8 cellular contexts compared by ENCODE assay signal in the genomic region with DNA sequence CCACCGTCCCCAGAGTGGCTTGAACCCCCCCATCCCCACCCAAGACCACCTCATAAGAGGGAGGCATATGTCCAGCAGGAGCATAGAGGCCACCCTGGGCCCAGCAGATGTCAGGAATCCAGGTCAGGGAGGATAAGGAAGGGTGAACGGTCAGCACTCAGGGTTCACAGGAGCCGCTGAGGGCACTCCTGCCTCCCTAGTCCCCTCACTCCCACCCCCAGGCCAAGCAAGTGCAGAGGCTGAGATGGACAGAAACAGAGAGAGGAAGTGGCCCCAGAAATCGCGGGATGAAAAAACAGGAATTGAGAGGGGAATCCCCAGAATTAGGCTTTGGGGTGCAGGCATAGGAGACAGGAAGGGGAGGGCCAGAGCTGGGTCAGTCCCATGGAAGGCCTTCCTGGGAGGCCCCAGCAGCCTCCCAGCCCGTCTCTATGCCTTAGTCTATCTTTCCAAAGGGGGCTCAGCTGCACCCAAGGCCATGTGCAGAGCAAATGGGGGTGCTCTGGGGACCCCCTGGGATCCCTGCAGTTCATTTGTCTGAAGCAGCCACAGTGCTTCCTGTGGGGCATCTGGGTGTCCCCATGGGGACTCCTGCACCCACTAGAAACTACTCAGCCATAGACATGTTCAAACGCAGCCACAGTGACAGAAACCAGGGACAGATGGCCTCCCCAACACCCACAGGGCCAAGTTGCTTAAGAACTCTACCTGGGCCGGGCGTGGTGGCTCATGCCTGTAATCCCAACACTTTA. TPM values are rescaled to one million over a fixed set of nuclear protein-coding genes. Genes with fewer than 3 reads are reported as not detected.
DNase-seq lines count a peak whose midpoint lies in the region; ATAC-seq, FAIRE-seq and TF ChIP-seq lines count a peak whose summit lies in the region.

No MANE protein-coding gene starts in this region.

- H3K36me3 ChIP-seq in endodermal cell (ENCODE audit: control insufficient read depth, insufficient read depth, low read length), result peaks cover 41% of the 10 kb centered on the region

- intact Hi-C loops in sciatic nerve (cut with DNase I), result no loop called here

- H3K4me3 Mint-ChIP-seq in endodermal cell, result peak overlapping the region; percentile 72

- peaks cover 7% of the 10 kb centered on the region for H3K27me3 Mint-ChIP-seq in endodermal cell (ENCODE audit: insufficient read depth)

- H3K27me3 ChIP-seq in endodermal cell (ENCODE audit: control insufficient read depth, insufficient read depth, low read length, poor library complexity, severe bottlenecking), result no peaks in the 10 kb centered on the region

- H3K9me3 ChIP-seq in endodermal cell (ENCODE audit: control insufficient read depth, low read length), result no peaks in the 10 kb centered on the region

- no peak for TF ChIP-seq CTCF in endodermal cell (conservative IDR thresholded peaks at IDR 0.05)

- 73 to 80% methylated on average over 5 to 8 of the region's 9 CpGs for WGBS in endodermal cell (ENCODE audit: insufficient coverage in 1 of 2, insufficient read length in 1 of 2), 2 experiments

- peak; percentile 50 for ATAC-seq in GM21576 (IDR thresholded peaks at IDR 0.05; ENCODE audit: unreplicated experiment)
- ATAC-seq in sciatic nerve, result peak; percentile 1

- peak overlapping the region; percentile 63 for H3K9ac ChIP-seq in endodermal cell (ENCODE audit: extremely low read depth, low read length, poor library complexity, severe bottlenecking)

- H3K36me3 Mint-ChIP-seq in endodermal cell (ENCODE audit: low read depth), result peaks cover 17% of the 10 kb centered on the region

- no peak overlapping the region for H3K27ac ChIP-seq in endodermal cell (ENCODE audit: low read depth, low read length)

- peak; percentile 81 for FAIRE-seq in GM12891 (lab: Jason Lieb, UNC)
- no peak for FAIRE-seq in RCC 7860 (lab: Jason Lieb, UNC)

- H3K4me3 ChIP-seq in endodermal cell (ENCODE audit: low read length), result peak overlapping the region; percentile 87

- no peak for DNase-seq in GM12891 (ENCODE audit: insufficient read length, low spot score)
- peak; percentile 17 for DNase-seq in NCI-H226
- DNase-seq in endodermal cell, result no peak
- no peak for DNase-seq in sciatic nerve (ENCODE audit: low spot score)
- no peak for DNase-seq in glomerular visceral epithelial cell (ENCODE audit: extremely low spot score)
- no peak for DNase-seq in cerebellar nuclear complex (lab: John Stamatoyannopoulos, UW)
- no peak for DNase-seq in RCC 7860 (ENCODE audit: low spot score)

- no peaks in the 10 kb centered on the region for H3K9me3 Mint-ChIP-seq in endodermal cell

- no peak for TF ChIP-seq POLR2A in GM12891 (IDR thresholded peaks at IDR 0.05; ENCODE audit: low read depth, low read length)

- H3K4me1 ChIP-seq in endodermal cell (ENCODE audit: control insufficient read depth, insufficient read depth, low read length), result peaks cover 12% of the 10 kb centered on the region

- peaks cover 27% of the 10 kb centered on the region for H3K4me1 Mint-ChIP-seq in endodermal cell

- no peak overlapping the region for H3K27ac Mint-ChIP-seq in endodermal cell

TF ChIP-seq in GM12891, 5 proteins besides CTCF, POLR2A, EP300 and RAD21:
- no peak for TF ChIP-seq TAF1 (IDR thresholded peaks at IDR 0.05; ENCODE audit: low read depth, low read length)
- TF ChIP-seq POU2F2 (IDR thresholded peaks at IDR 0.05; ENCODE audit: low read depth, low read length), result no peak
- TF ChIP-seq POLR2AphosphoS5 (IDR thresholded peaks at IDR 0.05; ENCODE audit: low read depth, low read length), result no peak
- peak; percentile 52 for TF ChIP-seq PAX5 (IDR thresholded peaks at IDR 0.05; ENCODE audit: insufficient read depth, low read length, severe bottlenecking)
- TF ChIP-seq SPI1 (IDR thresholded peaks at IDR 0.05; ENCODE audit: low read depth, low read length), result peak; percentile 80

RNA-seq across cellular contexts. Expression of a gene that starts 1.7 kb away (rescaled TPM):
- 18.9 TPM for polyA plus RNA-seq in GM12891 (2012; ENCODE audit: low read depth, missing spikeins)
- total RNA-seq in endodermal cell (10 to 100 TPM; 44.2 to 48.5 TPM), sciatic nerve (44.5 TPM)
- 66.9 TPM for polyA plus RNA-seq in endodermal cell (2013, experiment 1 of 2)
- polyA plus RNA-seq in endodermal cell (2013, experiment 2 of 2), result 60.5 TPM

RNA-seq across cellular contexts. Expression of a gene that starts 26.9 kb away (rescaled TPM):
- not detected for polyA plus RNA-seq in GM12891 (2012; ENCODE audit: low read depth, missing spikeins)
- total RNA-seq in endodermal cell, result not detected
- polyA plus RNA-seq in endodermal cell (2013, experiment 1 of 2), result not detected
- not detected for polyA plus RNA-seq in endodermal cell (2013, experiment 2 of 2)
- total RNA-seq in sciatic nerve, result 1.5 TPM

RNA-seq across cellular contexts. Expression of a gene that starts 39.9 kb away (rescaled TPM):
- polyA plus RNA-seq in GM12891 (2012; ENCODE audit: low read depth, missing spikeins), result 0.42 TPM
- total RNA-seq in endodermal cell (1 to 10 TPM; 3.8 to 5.3 TPM), sciatic nerve (6.2 TPM)
- polyA plus RNA-seq in endodermal cell (2013, experiment 1 of 2), result 4.9 TPM
- 3.4 TPM for polyA plus RNA-seq in endodermal cell (2013, experiment 2 of 2)

RNA-seq across cellular contexts. Expression of a gene that starts 53.8 kb away (rescaled TPM):
- polyA plus RNA-seq in GM12891 (2012; ENCODE audit: low read depth, missing spikeins), result 90.7 TPM
- total RNA-seq in endodermal cell (10 to 100 TPM; 22.5 to 40.7 TPM), sciatic nerve (36.9 TPM)
- polyA plus RNA-seq in endodermal cell (2013, experiment 1 of 2), result 38.0 TPM
- 36.9 TPM for polyA plus RNA-seq in endodermal cell (2013, experiment 2 of 2)

RNA-seq across cellular contexts. Expression of a gene that starts 56.3 kb away (rescaled TPM):
- polyA plus RNA-seq in GM12891 (2012; ENCODE audit: low read depth, missing spikeins), result 4.9 TPM
- total RNA-seq in endodermal cell, result 10 to 100 TPM in 1 of 2 donors, 1 to 10 TPM in 1; 7.9 to 11.5 TPM
- polyA plus RNA-seq in endodermal cell (2013, experiment 1 of 2), result 11.3 TPM
- polyA plus RNA-seq in endodermal cell (2013, experiment 2 of 2), result 10.2 TPM
- total RNA-seq in sciatic nerve, result 44.2 TPM
